Comparison of ENCODE assay signal across 16 cellular contexts in genomic region chr9:91075279-91075678, GRCh38.
"Had no signal": no experiment of that assay in that cellular context is flagged by ENCODE, and none has a peak within 500 bp of the region (broad histone marks: within the 10 kb centered on the region; RNA-seq: fewer than 3 reads in every experiment).

No MANE protein-coding gene starts in this region.

- H3K36me3 ChIP-seq: gastroesophageal sphincter, heart right ventricle, lower lobe of right lung, neural progenitor cell, transverse colon had no signal

- H3K4me3 Mint-ChIP-seq: activated CD8-positive, alpha-beta T cell treated with anti-CD3 and anti-CD28 coated beads for 36 hours; activated naive CD8-positive, alpha-beta T cell treated with anti-CD3 and anti-CD28 coated beads, Interleukin-2, amount 10 ng/mL, durations not matched to agents 7 days and 5 days; activated T-cell treated with anti-CD3 and anti-CD28 coated beads, Interleukin-2, amount 50 U/mL, for 72 hours; neural progenitor cell had no signal

- H2AFZ ChIP-seq: neural progenitor cell, parathyroid adenoma had no signal

- H3K36me3 Mint-ChIP-seq: neural progenitor cell had no signal

- H3K27me3 ChIP-seq: gastroesophageal sphincter, heart right ventricle, neural progenitor cell, transverse colon had no signal

- H3K9me3 ChIP-seq: gastroesophageal sphincter, heart right ventricle, lower lobe of right lung, transverse colon had no signal

- H3K9me3 Mint-ChIP-seq: activated CD8-positive, alpha-beta T cell treated with anti-CD3 and anti-CD28 coated beads for 36 hours; activated naive CD8-positive, alpha-beta T cell treated with anti-CD3 and anti-CD28 coated beads, Interleukin-2, amount 10 ng/mL, durations not matched to agents 7 days and 5 days; activated T-cell treated with anti-CD3 and anti-CD28 coated beads, Interleukin-2, amount 50 U/mL, for 72 hours; neural progenitor cell had no signal

- H3K27ac Mint-ChIP-seq: activated CD8-positive, alpha-beta T cell treated with anti-CD3 and anti-CD28 coated beads for 36 hours; activated naive CD8-positive, alpha-beta T cell treated with anti-CD3 and anti-CD28 coated beads, Interleukin-2, amount 10 ng/mL, durations not matched to agents 7 days and 5 days; activated T-cell treated with anti-CD3 and anti-CD28 coated beads, Interleukin-2, amount 50 U/mL, for 72 hours; neural progenitor cell had no signal

- H3K4me1 ChIP-seq: neural progenitor cell, transverse colon had no signal

- H3K4me3 ChIP-seq: gastroesophageal sphincter, heart right ventricle, lower lobe of right lung, neural progenitor cell, transverse colon had no signal

- H3K4me2 ChIP-seq: neural progenitor cell had no signal

- H3K27ac ChIP-seq: gastroesophageal sphincter, heart right ventricle, lower lobe of right lung, neural progenitor cell, parathyroid adenoma, transverse colon had no signal

- H3K79me2 ChIP-seq: parathyroid adenoma had no signal

- ATAC-seq: activated CD8-positive, alpha-beta T cell treated with anti-CD3 and anti-CD28 coated beads for 36 hours; activated T-cell treated with anti-CD3 and anti-CD28 coated beads, Interleukin-2, amount 50 U/mL, for 72 hours; gastroesophageal sphincter; heart right ventricle; left cardiac atrium; lower lobe of right lung; stimulated activated naive CD8-positive, alpha-beta T cell treated with anti-CD3 and anti-CD28 coated beads, Interleukin-15, Interleukin-2, amounts not matched to agents 100 U/mL and 50 U/mL, for 24 hours had no signal

- DNase-seq: activated CD4-positive, alpha-beta T cell treated with anti-CD3 and anti-CD28 coated beads for 1 hour; activated CD8-positive, alpha-beta memory T cell treated with anti-CD3 and anti-CD28 coated beads, Interleukin-2, amount 50 U/mL, for 4 hours; activated CD8-positive, alpha-beta T cell treated with anti-CD3 and anti-CD28 coated beads for 36 hours; activated gamma-delta T cell; activated naive CD8-positive, alpha-beta T cell treated with anti-CD3 and anti-CD28 coated beads, Interleukin-2, amount 10 ng/mL, durations not matched to agents 7 days and 5 days; activated T-cell treated with anti-CD3 and anti-CD28 coated beads, Interleukin-2, amount 50 U/mL, for 72 hours; cerebellar nuclear complex; heart right ventricle; left cardiac atrium; lower lobe of right lung; stimulated activated CD4-positive, alpha-beta T cell treated with anti-CD3 and anti-CD28 coated beads, Interleukin-4, amount 100 ng/mL, for 24 hours; stimulated activated naive CD8-positive, alpha-beta T cell treated with anti-CD3 and anti-CD28 coated beads, Interleukin-15, Interleukin-2, amounts not matched to agents 100 U/mL and 50 U/mL, for 24 hours; transverse colon had no signal

- H3K9ac ChIP-seq: neural progenitor cell, parathyroid adenoma had no signal
